ENCODE assay signal across 14 cellular contexts in genomic region chr6:42756713-42757112, GRCh38. TPM values are rescaled to one million over a fixed set of nuclear protein-coding genes. Genes with fewer than 3 reads are reported as not detected.
"Had no signal": no experiment of that assay in that cellular context is flagged by ENCODE, and none has a peak within 500 bp of the region (broad histone marks: within the 10 kb centered on the region; RNA-seq: fewer than 3 reads in every experiment).

No MANE protein-coding gene starts in this region.

- ATAC-seq: esophagus mucosa, right lobe of liver had no signal

- H3K4me3 Mint-ChIP-seq: activated naive CD4-positive, alpha-beta T cell treated with anti-CD3 and anti-CD28 coated beads, Interleukin-2, amount 10 ng/mL, durations not matched to agents 7 days and 5 days; activated T-helper 1 cell treated with anti-CD3 and anti-CD28 coated beads, Interleukin-12 subunit alpha, Interleukin-12 subunit beta, Interleukin-2, Interleukin-4 antibody, amounts not matched to agents 30 ng/mL and 10 ng/mL and 1 ng/mL, durations not matched to agents 14 hours and 24 hours and 36 hours; stimulated activated naive CD8-positive, alpha-beta T cell treated with anti-CD3 and anti-CD28 coated beads, Interleukin-15, Interleukin-2, amounts not matched to agents 100 ng/mL and 50 ng/mL, for 24 hours; T-helper 2 cell treated with Interferon-gamma antibody and Interleukin-4, amounts not matched to agents 5 μg/mL and 100 μg/mL, for 36 hours; type B pancreatic cell had no signal

- H3K36me3 ChIP-seq: right lobe of liver had no signal

- DNase-seq: activated CD4-positive, alpha-beta T cell treated with anti-CD3 and anti-CD28 coated beads, Interleukin-2, amount 50 U/mL, for 1 hour; activated CD8-positive, alpha-beta memory T cell treated with anti-CD3 and anti-CD28 coated beads for 24 hours; activated naive CD4-positive, alpha-beta T cell treated with anti-CD3 and anti-CD28 coated beads, Interleukin-2, amount 10 ng/mL, durations not matched to agents 7 days and 5 days; kidney glomerular epithelial cell; right lobe of liver had no signal

- H3K27me3 Mint-ChIP-seq: activated naive CD4-positive, alpha-beta T cell treated with anti-CD3 and anti-CD28 coated beads, Interleukin-2, amount 10 ng/mL, durations not matched to agents 7 days and 5 days; stimulated activated naive CD8-positive, alpha-beta T cell treated with anti-CD3 and anti-CD28 coated beads, Interleukin-15, Interleukin-2, amounts not matched to agents 100 ng/mL and 50 ng/mL, for 24 hours; type B pancreatic cell had no signal

- H3K27ac Mint-ChIP-seq: activated naive CD4-positive, alpha-beta T cell treated with anti-CD3 and anti-CD28 coated beads, Interleukin-2, amount 10 ng/mL, durations not matched to agents 7 days and 5 days; activated T-helper 1 cell treated with anti-CD3 and anti-CD28 coated beads, Interleukin-12 subunit alpha, Interleukin-12 subunit beta, Interleukin-2, Interleukin-4 antibody, amounts not matched to agents 30 ng/mL and 10 ng/mL and 1 ng/mL, durations not matched to agents 14 hours and 24 hours and 36 hours; stimulated activated naive CD8-positive, alpha-beta T cell treated with anti-CD3 and anti-CD28 coated beads, Interleukin-15, Interleukin-2, amounts not matched to agents 100 ng/mL and 50 ng/mL, for 24 hours; type B pancreatic cell had no signal

- H3K4me2 ChIP-seq: smooth muscle cell had no signal

- H3K9me3 Mint-ChIP-seq: activated naive CD4-positive, alpha-beta T cell treated with anti-CD3 and anti-CD28 coated beads, Interleukin-2, amount 10 ng/mL, durations not matched to agents 7 days and 5 days; activated T-helper 1 cell treated with anti-CD3 and anti-CD28 coated beads, Interleukin-12 subunit alpha, Interleukin-12 subunit beta, Interleukin-2, Interleukin-4 antibody, amounts not matched to agents 30 ng/mL and 10 ng/mL and 1 ng/mL, durations not matched to agents 14 hours and 24 hours and 36 hours; stimulated activated naive CD8-positive, alpha-beta T cell treated with anti-CD3 and anti-CD28 coated beads, Interleukin-15, Interleukin-2, amounts not matched to agents 100 ng/mL and 50 ng/mL, for 24 hours; T-helper 2 cell treated with Interferon-gamma antibody and Interleukin-4, amounts not matched to agents 5 μg/mL and 100 μg/mL, for 36 hours; type B pancreatic cell had no signal

- H3K4me1 ChIP-seq: right lobe of liver, suprapubic skin had no signal

- H3K9me3 ChIP-seq: right lobe of liver, suprapubic skin had no signal

- H3K27me3 ChIP-seq: right lobe of liver, suprapubic skin had no signal

- H3K27ac ChIP-seq: right lobe of liver, suprapubic skin had no signal

- H3K4me3 ChIP-seq: right lobe of liver, smooth muscle cell, suprapubic skin had no signal

RNA-seq across cellular contexts. Expression of gene PRPH2, which starts 34.3 kb away (rescaled TPM):
- total RNA-seq: activated T-helper 1 cell treated with anti-CD3 and anti-CD28 coated beads, Interleukin-12 subunit alpha, Interleukin-12 subunit beta, Interleukin-2, Interleukin-4 antibody, amounts not matched to agents 30 ng/mL and 10 ng/mL and 1 ng/mL, durations not matched to agents 14 hours and 24 hours and 36 hours; astrocyte; smooth muscle cell had no signal
- polyA plus RNA-seq: neural cell, smooth muscle cell had no signal
